Comparison of ENCODE assay signal across 22 cellular contexts in the genomic region with DNA sequence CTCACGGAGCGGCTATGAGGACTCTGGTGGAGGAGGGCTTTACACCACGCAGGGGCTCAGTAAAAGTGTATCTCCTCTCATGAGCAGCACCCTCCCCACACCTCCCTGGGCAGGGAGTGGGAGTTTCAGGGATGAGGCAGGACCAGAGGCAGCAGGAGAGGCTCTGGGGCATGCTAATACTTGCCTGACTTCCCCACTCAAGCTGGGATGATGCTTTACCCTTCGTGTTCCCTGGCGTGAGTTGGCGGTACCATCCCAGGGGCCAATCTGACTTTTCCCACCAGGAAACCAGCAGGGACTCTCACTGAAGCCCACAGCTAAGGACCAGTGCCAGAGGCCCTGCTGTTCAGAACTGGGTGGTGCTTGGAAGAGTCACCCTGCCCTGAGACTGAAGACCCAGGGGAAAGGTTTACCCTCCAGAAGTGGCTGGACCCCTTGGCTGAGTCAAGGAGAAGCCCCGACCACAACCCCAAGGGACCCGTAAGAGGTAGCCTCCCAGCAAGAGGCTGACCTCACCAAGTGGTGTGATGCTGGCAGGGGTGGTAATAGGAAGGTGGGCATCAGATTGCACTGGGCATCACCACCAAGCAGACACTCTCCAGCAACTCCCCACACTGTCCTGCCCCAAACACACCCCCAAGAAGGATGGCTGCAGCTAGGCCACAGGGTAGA.
DNase-seq lines count a peak whose midpoint lies in the region; ATAC-seq, FAIRE-seq and TF ChIP-seq lines count a peak whose summit lies in the region.
"Had no signal": no experiment of that assay in that cellular context is flagged by ENCODE, and none has a peak within 500 bp of the region (broad histone marks: within the 10 kb centered on the region; RNA-seq: fewer than 3 reads in every experiment).

No MANE protein-coding gene starts in this region.

- peak overlapping the region; percentile 56; the same call in 1 of the 2 replicates for H3K23ac ChIP-seq in IMR-90 (ENCODE audit: low read depth, low read length)

- no peak overlapping the region for H3K27ac ChIP-seq in IMR-90 (ENCODE audit: insufficient read depth, low read length)
- no peak overlapping the region for H3K27ac ChIP-seq in kidney (ENCODE audit: low read depth in 2 of 2, low read length in 2 of 2)
- H3K27ac ChIP-seq: A549, Peyer's patch had no signal

- H3K9ac ChIP-seq in IMR-90 (ENCODE audit: low read depth, low read length), result no peak overlapping the region
- H3K9ac ChIP-seq in kidney (ENCODE audit: low read length in 2 of 2), result no peak overlapping the region
- H3K9ac ChIP-seq: SK-N-SH had no signal

- CTCF ChIA-PET in IMR-90 (lab: Yijun Ruan, JAX), result interaction anchor here (1.1 to 2.5 kb wide), 2 partner anchors 107 to 418 kb away, joined by 3 to 14 read pairs; no protein-coding TSS in a partner anchor

- H3K4me3 ChIP-seq in IMR-90 (ENCODE audit: insufficient read depth, low read depth, low read length) (no peak overlapping the region), kidney (ENCODE audit: low read length in 2 of 2) (no peak overlapping the region)
- H3K4me3 ChIP-seq: A549, Peyer's patch had no signal

- TF ChIP-seq CTCF in IMR-90 (conservative IDR thresholded peaks at IDR 0.05; ENCODE audit: low read depth, low read length) (no peak), kidney (IDR thresholded peaks at IDR 0.05; ENCODE audit: borderline replicate concordance, extremely low read depth, insufficient read depth) (no peak)

- H2AFZ ChIP-seq in IMR-90 (replicated peaks; ENCODE audit: low read length, poor library complexity), result no peak overlapping the region

- H2BK5ac ChIP-seq in IMR-90 (ENCODE audit: low read depth, low read length, poor library complexity, severe bottlenecking), result no peak overlapping the region

- no peak for FAIRE-seq in kidney (lab: Jason Lieb, UNC)
- FAIRE-seq: A549, D721Med, H54 had no signal

- dilution Hi-C loops in IMR-90 (cut with HindIII; ENCODE audit: low sequenced_read_pairs, unreplicated experiment), result no loop called here

- ATAC-seq in IMR-90 (ENCODE audit: low read depth), result no peak
- no peak for ATAC-seq in activated CD4-positive, CD25-positive, alpha-beta regulatory T cell treated with anti-CD3 and anti-CD28 coated beads, Interleukin-2, amount 50 U/mL, for 24 hours
- ATAC-seq: A549; CD8-positive, alpha-beta T cell had no signal

- H2AK5ac ChIP-seq in IMR-90 (ENCODE audit: low read depth, low read length), result no peak overlapping the region

- H3K4me2 ChIP-seq in IMR-90 (ENCODE audit: low read depth, low read length), result no peak overlapping the region
- H3K4me2 ChIP-seq: A549, SK-N-SH had no signal

- no peak overlapping the region for H4K5ac ChIP-seq in IMR-90 (ENCODE audit: low read depth, low read length)

- no peak overlapping the region for H3K18ac ChIP-seq in IMR-90 (ENCODE audit: low read depth, low read length)

- H4K8ac ChIP-seq in IMR-90 (ENCODE audit: low read depth in 2 of 2, low read length in 2 of 2), result no peak overlapping the region

- H2AK9ac ChIP-seq in IMR-90 (replicated peaks; ENCODE audit: low read depth, low read length, poor library complexity), result no peak overlapping the region

- no peak overlapping the region for H3K14ac ChIP-seq in IMR-90 (replicated peaks; ENCODE audit: low read depth, low read length)

- peak; percentile 17 for DNase-seq in 8988T
- DNase-seq in IMR-90, result no peak
- peak; percentile 55 for DNase-seq in NCI-H69 (lab: John Stamatoyannopoulos, UW)
- peak; percentile 25 for DNase-seq in kidney
- DNase-seq in activated CD4-positive, alpha-beta T cell treated with anti-CD3 and anti-CD28 coated beads for 48 hours, result no peak
- no peak for DNase-seq in DMS53 (lab: John Stamatoyannopoulos, UW)
- no peak for DNase-seq in kidney glomerular epithelial cell (lab: John Stamatoyannopoulos, UW)
- DNase-seq: CD8-positive, alpha-beta T cell; DND-41; MM.1S; NCI-H1105; NCI-H2081; NCI-H2227 treated with DMSO at 0.1 percent for 48 hours; NCI-H526 treated with DMSO at 0.1 percent for 48 hours; NK-92 treated with Interleukin-12 subunit alpha and Interleukin-12 subunit beta, amount 100 ng/mL, for 24 hours; Peyer's patch; Right ventricle myocardium superior; SK-N-SH had no signal

- BruUV-seq in IMR-90 (replicated peaks; lab: Mats Ljungman, UMichigan), result no TSS peak

- no peak overlapping the region for H2BK15ac ChIP-seq in IMR-90 (ENCODE audit: low read depth, low read length)

- H3K4me1 ChIP-seq in IMR-90 (ENCODE audit: control insufficient read depth, insufficient read depth, low read length) (no peaks in the 10 kb centered on the region), kidney (ENCODE audit: control insufficient read depth in 1 of 2, insufficient read depth in 1 of 2, low read depth in 1 of 2, low read length in 2 of 2) (no peaks in the 10 kb centered on the region)
- H3K4me1 ChIP-seq: A549, Peyer's patch had no signal

- no peaks in the 10 kb centered on the region for H3K36me3 ChIP-seq in IMR-90 (ENCODE audit: control insufficient read depth, insufficient read depth, low read length)
- H3K36me3 ChIP-seq in kidney (ENCODE audit: control insufficient read depth in 1 of 2, insufficient read depth in 2 of 2, low read length in 2 of 2), result no peaks in the 10 kb centered on the region
- H3K36me3 ChIP-seq: Peyer's patch had no signal

- no peak overlapping the region for H2BK20ac ChIP-seq in IMR-90 (ENCODE audit: low read depth, low read length)

- WGBS in IMR-90 (ENCODE audit: extremely low coverage in 2 of 2, insufficient read length in 1 of 2), 2 experiments, result no CpG with 5 or more reads among the region's 8 CpGs

- no peaks in the 10 kb centered on the region for H3K9me1 ChIP-seq in IMR-90 (ENCODE audit: insufficient read depth, low read length)

- H3K56ac ChIP-seq in IMR-90 (ENCODE audit: extremely low read depth, insufficient read depth, low read length), result no peak overlapping the region

- TF ChIP-seq RAD21 in IMR-90 (IDR thresholded peaks at IDR 0.05; ENCODE audit: low read length), result no peak

- H3K79me1 ChIP-seq in IMR-90 (ENCODE audit: low read depth in 1 of 2, low read length in 2 of 2), result no peaks in the 10 kb centered on the region

- POLR2A ChIA-PET in IMR-90 (lab: Charles Lee; ENCODE audit: unreplicated experiment), result no interaction called here

- H3K9me3 ChIP-seq in IMR-90 (ENCODE audit: control insufficient read depth, insufficient read depth, low read length) (no peaks in the 10 kb centered on the region), kidney (ENCODE audit: control insufficient read depth in 1 of 2, low read length in 2 of 2) (peaks cover 0 to 2% of the 10 kb centered on the region in 2 donors)
- H3K9me3 ChIP-seq: A549, Peyer's patch, SK-N-SH had no signal

- no peak overlapping the region for H3K4ac ChIP-seq in IMR-90 (ENCODE audit: low read depth, low read length)

- H4K91ac ChIP-seq in IMR-90 (ENCODE audit: insufficient read depth, low read depth, low read length), result no peak overlapping the region

- H4K20me1 ChIP-seq in IMR-90 (ENCODE audit: insufficient read depth, low read length), result no peaks in the 10 kb centered on the region

- intact Hi-C loops in IMR-90 (cut with micrococcal nuclease), result loop anchor here (5.0 kb wide), 2 partner anchors 78 to 163 kb away; no protein-coding TSS in a partner anchor
- intact Hi-C loops in kidney (cut with DNase I), result loop anchor here (10.0 kb wide), 1 partner anchor 111 kb away; a partner anchor contains a TSS

- in situ Hi-C loops in IMR-90 (cut with MboI; ENCODE audit: low sequenced_read_pairs), result loop anchor here (5.0 to 10.0 kb wide), 3 partner anchors 103 to 511 kb away; no protein-coding TSS in a partner anchor

- H3K27me3 ChIP-seq in IMR-90 (ENCODE audit: control insufficient read depth, insufficient read depth, low read length), result peaks cover 49% of the 10 kb centered on the region
- H3K27me3 ChIP-seq: Peyer's patch had no signal

- no peak overlapping the region for H2BK120ac ChIP-seq in IMR-90 (ENCODE audit: low read depth, low read length)

- no peak for TF ChIP-seq POLR2A in IMR-90 (IDR thresholded peaks at IDR 0.05; ENCODE audit: low read depth, low read length)

TF ChIP-seq in IMR-90, 13 proteins besides CTCF, POLR2A, EP300 and RAD21:
- no peak for TF ChIP-seq CEBPB (IDR thresholded peaks at IDR 0.05; ENCODE audit: low read depth, low read length)
- no peak for TF ChIP-seq FOS (IDR thresholded peaks at IDR 0.05; ENCODE audit: low read depth, low read length)
- TF ChIP-seq MAZ (IDR thresholded peaks at IDR 0.05; ENCODE audit: borderline replicate concordance, low read depth, low read length), result no peak
- TF ChIP-seq RFX5 (IDR thresholded peaks at IDR 0.05; ENCODE audit: low read depth, low read length), result no peak
- no peak for TF ChIP-seq MXI1 (IDR thresholded peaks at IDR 0.05; ENCODE audit: borderline replicate concordance, low read depth, low read length)
- no peak for TF ChIP-seq RCOR1 (IDR thresholded peaks at IDR 0.05; ENCODE audit: insufficient replicate concordance, low read length)
- TF ChIP-seq BHLHE40 (IDR thresholded peaks at IDR 0.05; ENCODE audit: low read depth, low read length), result no peak
- TF ChIP-seq SMC3 (IDR thresholded peaks at IDR 0.05; ENCODE audit: low read depth, low read length), result no peak
- TF ChIP-seq MAFK (IDR thresholded peaks at IDR 0.05; ENCODE audit: low read depth, low read length), result no peak
- TF ChIP-seq, protein P1, sequence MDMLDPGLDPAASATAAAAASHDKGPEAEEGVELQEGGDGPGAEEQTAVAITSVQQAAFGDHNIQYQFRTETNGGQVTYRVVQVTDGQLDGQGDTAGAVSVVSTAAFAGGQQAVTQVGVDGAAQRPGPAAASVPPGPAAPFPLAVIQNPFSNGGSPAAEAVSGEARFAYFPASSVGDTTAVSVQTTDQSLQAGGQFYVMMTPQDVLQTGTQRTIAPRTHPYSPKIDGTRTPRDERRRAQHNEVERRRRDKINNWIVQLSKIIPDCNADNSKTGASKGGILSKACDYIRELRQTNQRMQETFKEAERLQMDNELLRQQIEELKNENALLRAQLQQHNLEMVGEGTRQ (IDR thresholded peaks at IDR 0.05; ENCODE audit: low read depth, low read length), result no peak
- TF ChIP-seq, protein P2, sequence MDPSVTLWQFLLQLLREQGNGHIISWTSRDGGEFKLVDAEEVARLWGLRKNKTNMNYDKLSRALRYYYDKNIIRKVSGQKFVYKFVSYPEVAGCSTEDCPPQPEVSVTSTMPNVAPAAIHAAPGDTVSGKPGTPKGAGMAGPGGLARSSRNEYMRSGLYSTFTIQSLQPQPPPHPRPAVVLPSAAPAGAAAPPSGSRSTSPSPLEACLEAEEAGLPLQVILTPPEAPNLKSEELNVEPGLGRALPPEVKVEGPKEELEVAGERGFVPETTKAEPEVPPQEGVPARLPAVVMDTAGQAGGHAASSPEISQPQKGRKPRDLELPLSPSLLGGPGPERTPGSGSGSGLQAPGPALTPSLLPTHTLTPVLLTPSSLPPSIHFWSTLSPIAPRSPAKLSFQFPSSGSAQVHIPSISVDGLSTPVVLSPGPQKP (IDR thresholded peaks at IDR 0.05; ENCODE audit: borderline replicate concordance, low read depth, low read length), result no peak
- TF ChIP-seq CHD1 (IDR thresholded peaks at IDR 0.05; ENCODE audit: low read depth, low read length), result no peak
- TF ChIP-seq NFE2L2 (IDR thresholded peaks at IDR 0.05; ENCODE audit: low read depth, low read length), result no peak
TF ChIP-seq in IMR-90: peak in this region for 0.

Comparison
In these comparisons a context has a peak if more than half of its experiments do, and no peak if none do; other contexts are left out.
1. DNase-seq: peak in 8988T (single experiment), NCI-H69 (single experiment) and kidney (single experiment); none in IMR-90 (single experiment), activated CD4-positive, alpha-beta T cell treated with anti-CD3 and anti-CD28 coated beads for 48 hours (single experiment), DMS53 (single experiment) and kidney glomerular epithelial cell (single experiment).